ENCODE assay signal across 1 cellular context in the genomic region with DNA sequence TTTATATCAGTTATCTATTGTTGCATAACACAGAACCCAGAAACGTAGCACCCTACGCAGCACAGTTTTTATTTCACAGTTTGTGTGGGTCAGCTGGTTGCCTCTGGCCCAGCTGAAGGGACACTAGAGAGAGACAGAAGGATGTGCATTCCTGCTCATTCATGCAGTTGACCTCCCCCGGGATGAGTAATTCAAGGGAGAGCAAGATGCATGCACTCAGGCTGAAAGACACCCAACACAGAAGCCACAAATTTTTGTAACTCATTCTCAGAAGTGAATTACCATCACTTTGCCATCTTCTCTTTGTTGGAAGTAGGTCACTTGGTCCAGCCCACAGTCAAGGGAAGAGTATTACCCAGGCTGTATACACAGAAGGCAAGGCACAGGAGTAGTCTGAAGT.
TF ChIP-seq lines count a peak whose summit lies in the region.

No MANE protein-coding gene starts in this region.

TF ChIP-seq in HepG2, 621 proteins besides CTCF, POLR2A, EP300 and RAD21 (continued from another document):
- TF ChIP-seq MNT (IDR thresholded peaks at IDR 0.05) (no peak), ZNF367 (CRISPR knock-in tag; IDR thresholded peaks at IDR 0.05; ENCODE audit: borderline replicate concordance) (no peak), NFYC (CRISPR knock-in tag; IDR thresholded peaks at IDR 0.05) (no peak), ZBTB26 (CRISPR knock-in tag; IDR thresholded peaks at IDR 0.05; ENCODE audit: borderline replicate concordance) (no peak)
